In the genomic region with DNA sequence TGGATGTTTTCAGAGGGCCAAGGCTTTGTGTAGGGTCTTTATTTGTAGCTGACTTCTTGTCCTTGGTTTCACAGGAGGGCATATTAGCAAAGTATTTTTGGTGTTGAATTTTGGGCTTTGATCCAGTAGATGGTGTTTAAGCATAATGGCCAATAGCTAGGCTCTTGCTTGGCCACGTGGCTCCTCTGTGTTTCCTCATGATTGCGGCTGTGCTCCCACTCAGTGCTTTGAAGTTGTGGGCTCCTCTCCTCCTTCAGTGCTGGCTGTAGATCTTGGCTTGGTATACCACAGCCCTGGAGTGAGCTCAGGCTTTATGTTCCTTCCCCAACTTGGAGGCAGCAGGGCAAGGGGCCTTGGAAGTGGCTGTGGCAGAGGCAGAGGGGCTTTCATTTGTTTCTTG, we compare ENCODE assay signal across 1 cellular context.
TF ChIP-seq lines count a peak whose summit lies in the region.

No MANE protein-coding gene starts in this region.

TF ChIP-seq in HepG2, 621 proteins besides CTCF, POLR2A, EP300 and RAD21 (continued from another document):
- TF ChIP-seq, protein P1, sequence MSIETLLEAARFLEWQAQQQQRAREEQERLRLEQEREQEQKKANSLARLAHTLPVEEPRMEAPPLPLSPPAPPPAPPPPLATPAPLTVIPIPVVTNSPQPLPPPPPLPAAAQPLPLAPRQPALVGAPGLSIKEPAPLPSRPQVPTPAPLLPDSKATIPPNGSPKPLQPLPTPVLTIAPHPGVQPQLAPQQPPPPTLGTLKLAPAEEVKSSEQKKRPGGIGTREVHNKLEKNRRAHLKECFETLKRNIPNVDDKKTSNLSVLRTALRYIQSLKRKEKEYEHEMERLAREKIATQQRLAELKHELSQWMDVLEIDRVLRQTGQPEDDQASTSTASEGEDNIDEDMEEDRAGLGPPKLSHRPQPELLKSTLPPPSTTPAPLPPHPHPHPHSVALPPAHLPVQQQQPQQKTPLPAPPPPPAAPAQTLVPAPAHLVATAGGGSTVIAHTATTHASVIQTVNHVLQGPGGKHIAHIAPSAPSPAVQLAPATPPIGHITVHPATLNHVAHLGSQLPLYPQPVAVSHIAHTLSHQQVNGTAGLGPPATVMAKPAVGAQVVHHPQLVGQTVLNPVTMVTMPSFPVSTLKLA (IDR thresholded peaks at IDR 0.05), result peak; percentile 71
- no peak for TF ChIP-seq ZNF160 (CRISPR knock-in tag; IDR thresholded peaks at IDR 0.05)
- TF ChIP-seq ZNF468 (CRISPR knock-in tag; IDR thresholded peaks at IDR 0.05), result no peak
- peak; percentile 71 for TF ChIP-seq ZNF263 (CRISPR knock-in tag; IDR thresholded peaks at IDR 0.05)
- TF ChIP-seq NCOA2 (CRISPR knock-in tag; IDR thresholded peaks at IDR 0.05), result no peak
- no peak for TF ChIP-seq ZNF430 (CRISPR knock-in tag; IDR thresholded peaks at IDR 0.05)
- TF ChIP-seq ZEB1 (IDR thresholded peaks at IDR 0.05; ENCODE audit: insufficient replicate concordance, low read depth), result no peak
- TF ChIP-seq SIX1 (CRISPR knock-in tag; IDR thresholded peaks at IDR 0.05; ENCODE audit: borderline replicate concordance), result no peak
- TF ChIP-seq E2F5 (CRISPR knock-in tag; conservative IDR thresholded peaks at IDR 0.05), result no peak
